ENCODE assay signal across 2 cellular contexts in the genomic region with DNA sequence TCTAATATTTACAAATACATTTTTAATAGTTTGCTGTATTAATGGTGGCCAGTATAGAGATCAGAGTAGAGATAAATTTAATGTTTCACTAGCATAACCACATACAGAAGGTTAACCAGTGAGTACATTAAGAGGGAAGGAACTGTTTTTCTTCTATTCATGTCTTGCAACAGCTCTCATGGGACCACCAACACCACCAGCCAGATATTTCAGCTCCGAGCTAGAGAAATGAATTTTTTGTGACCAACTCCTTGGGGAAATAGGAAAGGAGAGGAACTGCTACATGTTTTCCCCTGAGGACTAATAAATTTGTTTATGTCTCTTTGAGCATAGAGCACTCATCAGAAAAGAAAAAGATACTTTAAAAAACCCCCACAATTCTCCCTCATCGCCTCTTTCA.
A peak's percentile ranks its signal among the peaks of the same experiment; 100 is the strongest.
TF ChIP-seq lines count a peak whose summit lies in the region.

No MANE protein-coding gene starts in this region.

TF ChIP-seq in GM12891, 5 proteins besides CTCF, POLR2A, EP300 and RAD21:
- TF ChIP-seq SPI1 (IDR thresholded peaks at IDR 0.05; ENCODE audit: low read depth, low read length) (0 out of 2 replicates have a peak, but pooled peaks have one; percentile 12), TAF1 (IDR thresholded peaks at IDR 0.05; ENCODE audit: low read depth, low read length) (no peak)

TF ChIP-seq in GM23338, 12 proteins besides CTCF, POLR2A, EP300 and RAD21:
- TF ChIP-seq ZNF331 (CRISPR knock-in tag; IDR thresholded peaks at IDR 0.05; ENCODE audit: low read depth) = no peak
- no peak for TF ChIP-seq STAT1 (IDR thresholded peaks at IDR 0.05; ENCODE audit: unreplicated experiment)
- TF ChIP-seq NANOG (IDR thresholded peaks at IDR 0.05; ENCODE audit: borderline replicate concordance) = no peak
- no peak for TF ChIP-seq EZH2 (IDR thresholded peaks at IDR 0.05; ENCODE audit: low read depth, unreplicated experiment)
- no peak for TF ChIP-seq CREB1 (CRISPR knock-in tag; IDR thresholded peaks at IDR 0.05; ENCODE audit: low read depth)
- no peak for TF ChIP-seq JUNB (IDR thresholded peaks at IDR 0.05; ENCODE audit: unreplicated experiment)
- no peak for TF ChIP-seq POLR2AphosphoS5 (IDR thresholded peaks at IDR 0.05; ENCODE audit: low read depth)
- TF ChIP-seq, protein P1, sequence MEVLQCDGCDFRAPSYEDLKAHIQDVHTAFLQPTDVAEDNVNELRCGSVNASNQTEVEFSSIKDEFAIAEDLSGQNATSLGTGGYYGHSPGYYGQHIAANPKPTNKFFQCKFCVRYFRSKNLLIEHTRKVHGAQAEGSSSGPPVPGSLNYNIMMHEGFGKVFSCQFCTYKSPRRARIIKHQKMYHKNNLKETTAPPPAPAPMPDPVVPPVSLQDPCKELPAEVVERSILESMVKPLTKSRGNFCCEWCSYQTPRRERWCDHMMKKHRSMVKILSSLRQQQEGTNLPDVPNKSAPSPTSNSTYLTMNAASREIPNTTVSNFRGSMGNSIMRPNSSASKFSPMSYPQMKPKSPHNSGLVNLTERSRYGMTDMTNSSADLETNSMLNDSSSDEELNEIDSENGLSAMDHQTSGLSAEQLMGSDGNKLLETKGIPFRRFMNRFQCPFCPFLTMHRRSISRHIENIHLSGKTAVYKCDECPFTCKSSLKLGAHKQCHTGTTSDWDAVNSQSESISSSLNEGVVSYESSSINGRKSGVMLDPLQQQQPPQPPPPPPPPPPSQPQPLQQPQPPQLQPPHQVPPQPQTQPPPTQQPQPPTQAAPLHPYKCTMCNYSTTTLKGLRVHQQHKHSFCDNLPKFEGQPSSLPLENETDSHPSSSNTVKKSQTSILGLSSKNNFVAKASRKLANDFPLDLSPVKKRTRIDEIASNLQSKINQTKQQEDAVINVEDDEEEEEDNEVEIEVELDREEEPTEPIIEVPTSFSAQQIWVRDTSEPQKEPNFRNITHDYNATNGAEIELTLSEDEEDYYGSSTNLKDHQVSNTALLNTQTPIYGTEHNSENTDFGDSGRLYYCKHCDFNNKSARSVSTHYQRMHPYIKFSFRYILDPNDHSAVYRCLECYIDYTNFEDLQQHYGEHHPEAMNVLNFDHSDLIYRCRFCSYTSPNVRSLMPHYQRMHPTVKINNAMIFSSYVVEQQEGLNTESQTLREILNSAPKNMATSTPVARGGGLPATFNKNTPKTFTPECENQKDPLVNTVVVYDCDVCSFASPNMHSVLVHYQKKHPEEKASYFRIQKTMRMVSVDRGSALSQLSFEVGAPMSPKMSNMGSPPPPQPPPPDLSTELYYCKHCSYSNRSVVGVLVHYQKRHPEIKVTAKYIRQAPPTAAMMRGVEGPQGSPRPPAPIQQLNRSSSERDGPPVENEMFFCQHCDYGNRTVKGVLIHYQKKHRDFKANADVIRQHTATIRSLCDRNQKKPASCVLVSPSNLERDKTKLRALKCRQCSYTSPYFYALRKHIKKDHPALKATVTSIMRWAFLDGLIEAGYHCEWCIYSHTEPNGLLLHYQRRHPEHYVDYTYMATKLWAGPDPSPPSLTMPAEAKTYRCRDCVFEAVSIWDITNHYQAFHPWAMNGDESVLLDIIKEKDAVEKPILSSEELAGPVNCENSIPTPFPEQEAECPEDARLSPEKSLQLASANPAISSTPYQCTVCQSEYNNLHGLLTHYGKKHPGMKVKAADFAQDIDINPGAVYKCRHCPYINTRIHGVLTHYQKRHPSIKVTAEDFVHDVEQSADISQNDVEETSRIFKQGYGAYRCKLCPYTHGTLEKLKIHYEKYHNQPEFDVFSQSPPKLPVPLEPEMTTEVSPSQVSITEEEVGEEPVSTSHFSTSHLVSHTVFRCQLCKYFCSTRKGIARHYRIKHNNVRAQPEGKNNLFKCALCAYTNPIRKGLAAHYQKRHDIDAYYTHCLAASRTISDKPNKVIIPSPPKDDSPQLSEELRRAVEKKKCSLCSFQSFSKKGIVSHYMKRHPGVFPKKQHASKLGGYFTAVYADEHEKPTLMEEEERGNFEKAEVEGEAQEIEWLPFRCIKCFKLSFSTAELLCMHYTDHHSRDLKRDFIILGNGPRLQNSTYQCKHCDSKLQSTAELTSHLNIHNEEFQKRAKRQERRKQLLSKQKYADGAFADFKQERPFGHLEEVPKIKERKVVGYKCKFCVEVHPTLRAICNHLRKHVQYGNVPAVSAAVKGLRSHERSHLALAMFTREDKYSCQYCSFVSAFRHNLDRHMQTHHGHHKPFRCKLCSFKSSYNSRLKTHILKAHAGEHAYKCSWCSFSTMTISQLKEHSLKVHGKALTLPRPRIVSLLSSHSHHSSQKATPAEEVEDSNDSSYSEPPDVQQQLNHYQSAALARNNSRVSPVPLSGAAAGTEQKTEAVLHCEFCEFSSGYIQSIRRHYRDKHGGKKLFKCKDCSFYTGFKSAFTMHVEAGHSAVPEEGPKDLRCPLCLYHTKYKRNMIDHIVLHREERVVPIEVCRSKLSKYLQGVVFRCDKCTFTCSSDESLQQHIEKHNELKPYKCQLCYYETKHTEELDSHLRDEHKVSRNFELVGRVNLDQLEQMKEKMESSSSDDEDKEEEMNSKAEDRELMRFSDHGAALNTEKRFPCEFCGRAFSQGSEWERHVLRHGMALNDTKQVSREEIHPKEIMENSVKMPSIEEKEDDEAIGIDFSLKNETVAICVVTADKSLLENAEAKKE (CRISPR knock-in tag; IDR thresholded peaks at IDR 0.05) = no peak
- TF ChIP-seq EZH2phosphoT487 (IDR thresholded peaks at IDR 0.05; ENCODE audit: unreplicated experiment) = no peak
- TF ChIP-seq ZNF114 (CRISPR knock-in tag; IDR thresholded peaks at IDR 0.05) = no peak
- TF ChIP-seq, protein P2, sequence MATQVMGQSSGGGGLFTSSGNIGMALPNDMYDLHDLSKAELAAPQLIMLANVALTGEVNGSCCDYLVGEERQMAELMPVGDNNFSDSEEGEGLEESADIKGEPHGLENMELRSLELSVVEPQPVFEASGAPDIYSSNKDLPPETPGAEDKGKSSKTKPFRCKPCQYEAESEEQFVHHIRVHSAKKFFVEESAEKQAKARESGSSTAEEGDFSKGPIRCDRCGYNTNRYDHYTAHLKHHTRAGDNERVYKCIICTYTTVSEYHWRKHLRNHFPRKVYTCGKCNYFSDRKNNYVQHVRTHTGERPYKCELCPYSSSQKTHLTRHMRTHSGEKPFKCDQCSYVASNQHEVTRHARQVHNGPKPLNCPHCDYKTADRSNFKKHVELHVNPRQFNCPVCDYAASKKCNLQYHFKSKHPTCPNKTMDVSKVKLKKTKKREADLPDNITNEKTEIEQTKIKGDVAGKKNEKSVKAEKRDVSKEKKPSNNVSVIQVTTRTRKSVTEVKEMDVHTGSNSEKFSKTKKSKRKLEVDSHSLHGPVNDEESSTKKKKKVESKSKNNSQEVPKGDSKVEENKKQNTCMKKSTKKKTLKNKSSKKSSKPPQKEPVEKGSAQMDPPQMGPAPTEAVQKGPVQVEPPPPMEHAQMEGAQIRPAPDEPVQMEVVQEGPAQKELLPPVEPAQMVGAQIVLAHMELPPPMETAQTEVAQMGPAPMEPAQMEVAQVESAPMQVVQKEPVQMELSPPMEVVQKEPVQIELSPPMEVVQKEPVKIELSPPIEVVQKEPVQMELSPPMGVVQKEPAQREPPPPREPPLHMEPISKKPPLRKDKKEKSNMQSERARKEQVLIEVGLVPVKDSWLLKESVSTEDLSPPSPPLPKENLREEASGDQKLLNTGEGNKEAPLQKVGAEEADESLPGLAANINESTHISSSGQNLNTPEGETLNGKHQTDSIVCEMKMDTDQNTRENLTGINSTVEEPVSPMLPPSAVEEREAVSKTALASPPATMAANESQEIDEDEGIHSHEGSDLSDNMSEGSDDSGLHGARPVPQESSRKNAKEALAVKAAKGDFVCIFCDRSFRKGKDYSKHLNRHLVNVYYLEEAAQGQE (IDR thresholded peaks at IDR 0.05; ENCODE audit: unreplicated experiment) = no peak
- TF ChIP-seq, protein P3, sequence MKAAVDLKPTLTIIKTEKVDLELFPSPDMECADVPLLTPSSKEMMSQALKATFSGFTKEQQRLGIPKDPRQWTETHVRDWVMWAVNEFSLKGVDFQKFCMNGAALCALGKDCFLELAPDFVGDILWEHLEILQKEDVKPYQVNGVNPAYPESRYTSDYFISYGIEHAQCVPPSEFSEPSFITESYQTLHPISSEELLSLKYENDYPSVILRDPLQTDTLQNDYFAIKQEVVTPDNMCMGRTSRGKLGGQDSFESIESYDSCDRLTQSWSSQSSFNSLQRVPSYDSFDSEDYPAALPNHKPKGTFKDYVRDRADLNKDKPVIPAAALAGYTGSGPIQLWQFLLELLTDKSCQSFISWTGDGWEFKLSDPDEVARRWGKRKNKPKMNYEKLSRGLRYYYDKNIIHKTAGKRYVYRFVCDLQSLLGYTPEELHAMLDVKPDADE (IDR thresholded peaks at IDR 0.05) = no peak
TF ChIP-seq in GM23338: peak in this region for 0.
